10 cellular contexts compared by ENCODE assay signal in the genomic region with DNA sequence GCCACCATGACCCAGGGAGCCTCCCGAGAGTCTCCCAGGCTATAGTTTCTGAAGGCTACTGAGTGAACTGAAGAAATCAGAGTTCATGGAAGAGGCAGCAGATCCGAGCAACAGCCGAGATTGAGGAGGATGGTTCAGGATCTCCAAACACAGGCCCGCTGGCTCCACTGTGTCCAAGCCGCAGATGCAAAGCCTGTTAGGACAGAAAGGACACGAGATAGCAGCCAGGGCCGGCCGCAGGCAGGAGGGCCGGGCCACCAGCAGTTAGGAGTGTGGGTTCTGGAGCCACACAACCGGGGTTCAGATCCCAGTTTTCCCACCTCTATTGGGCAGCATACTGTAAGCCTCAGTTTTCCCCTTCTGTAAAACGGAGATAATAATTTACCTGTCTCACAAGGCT. TPM values are rescaled to one million over a fixed set of nuclear protein-coding genes. Genes with fewer than 3 reads are reported as not detected.
A peak's percentile ranks its signal among the peaks of the same experiment; 100 is the strongest.
DNase-seq lines count a peak whose midpoint lies in the region; ATAC-seq and TF ChIP-seq lines count a peak whose summit lies in the region.
"Had no signal": no experiment of that assay in that cellular context is flagged by ENCODE, and none has a peak within 500 bp of the region (broad histone marks: within the 10 kb centered on the region; RNA-seq: fewer than 3 reads in every experiment).

No MANE protein-coding gene starts in this region.

- H3K36me3 Mint-ChIP-seq in dendritic cell treated with granulocyte-macrophage colony-stimulating factor and Interleukin-4, amounts not matched to agents 40 ng/mL and 50 ng/mL, for 4 days (ENCODE audit: low read depth), result peaks cover 74% of the 10 kb centered on the region
- peaks cover 17% of the 10 kb centered on the region for H3K36me3 Mint-ChIP-seq in Caco-2 (ENCODE audit: insufficient read depth, unreplicated experiment)

- peak overlapping the region; percentile 46 for H3K27ac ChIP-seq in right cardiac atrium (ENCODE audit: low read length)
- H3K27ac ChIP-seq in osteoblast (ENCODE audit: low read depth, low read length), result peak overlapping the region; percentile 99
- H3K27ac ChIP-seq: C4-2B had no signal

- TF ChIP-seq CTCF in osteoblast (IDR thresholded peaks at IDR 0.05; ENCODE audit: extremely low read depth, low read depth, low read length) (no peak), Caco-2 (IDR thresholded peaks at IDR 0.05; ENCODE audit: insufficient read depth in 1 of 2, low read depth in 1 of 2, low read length in 1 of 2, severe bottlenecking in 1 of 2, unreplicated experiment in 1 of 2) (no peak)

- H3K36me3 ChIP-seq in osteoblast (ENCODE audit: insufficient read depth, low read length), result peaks cover 44% of the 10 kb centered on the region
- H3K36me3 ChIP-seq in Caco-2 (ENCODE audit: control insufficient read depth, insufficient read depth, low read length), result peaks cover 1% of the 10 kb centered on the region; the same call in 1 of the 2 replicates

- no peaks in the 10 kb centered on the region for H3K9me3 Mint-ChIP-seq in dendritic cell treated with granulocyte-macrophage colony-stimulating factor and Interleukin-4, amounts not matched to agents 40 ng/mL and 50 ng/mL, for 4 days
- H3K9me3 Mint-ChIP-seq in Caco-2 (ENCODE audit: unreplicated experiment), result no peaks in the 10 kb centered on the region

- WGBS in right cardiac atrium, result 60% methylated on average over 11 of the region's 11 CpGs

- H3K27me3 ChIP-seq in right cardiac atrium (ENCODE audit: control insufficient read depth, insufficient read depth) (no peaks in the 10 kb centered on the region), osteoblast (ENCODE audit: insufficient read depth, low read length) (no peaks in the 10 kb centered on the region), Caco-2 (replicated peaks; ENCODE audit: control insufficient read depth, insufficient read depth, low read length) (no peaks in the 10 kb centered on the region)

- POLR2A ChIA-PET in Caco-2 (lab: Charles Lee), result no interaction called here

- peaks cover 5% of the 10 kb centered on the region for H4K20me1 ChIP-seq in osteoblast (ENCODE audit: insufficient read depth, low read length)

- intact Hi-C loops in right cardiac atrium (cut with DNase I), result no loop called here
- intact Hi-C loops in Right ventricle myocardium inferior (cut with DNase I), result no loop called here
- intact Hi-C loops in dendritic cell treated with granulocyte-macrophage colony-stimulating factor and Interleukin-4, amounts not matched to agents 40 ng/mL and 50 ng/mL, for 4 days (cut with micrococcal nuclease), result no loop called here
- intact Hi-C loops in Caco-2 (cut with micrococcal nuclease; ENCODE audit: unreplicated experiment), result no loop called here

- H3K4me3 ChIP-seq in right cardiac atrium (ENCODE audit: low read length) (no peak overlapping the region), osteoblast (ENCODE audit: insufficient read depth, low read length) (no peak overlapping the region), Caco-2 (ENCODE audit: low read depth, low read length) (no peak overlapping the region)

- peak overlapping the region; percentile 29 for H3K4me2 ChIP-seq in osteoblast (ENCODE audit: insufficient read depth, low read length)

- peaks cover 32% of the 10 kb centered on the region for H3K4me1 ChIP-seq in right cardiac atrium (ENCODE audit: control insufficient read depth, insufficient read depth, low read length)
- H3K4me1 ChIP-seq in osteoblast (ENCODE audit: insufficient read depth, low read length), result peaks cover 76% of the 10 kb centered on the region
- H3K4me1 ChIP-seq in Caco-2, result peaks cover 12% of the 10 kb centered on the region; the same call in 1 of the 2 replicates

- no TSS peak for BruUV-seq in Caco-2 (replicated peaks; lab: Mats Ljungman, UMichigan)

- peaks cover 90% of the 10 kb centered on the region for H3K79me2 ChIP-seq in osteoblast (ENCODE audit: insufficient read depth, low read length)

- no peaks in the 10 kb centered on the region for H3K27me3 Mint-ChIP-seq in dendritic cell treated with granulocyte-macrophage colony-stimulating factor and Interleukin-4, amounts not matched to agents 40 ng/mL and 50 ng/mL, for 4 days
- H3K27me3 Mint-ChIP-seq in Caco-2 (ENCODE audit: insufficient read depth, unreplicated experiment), result no peaks in the 10 kb centered on the region

- peaks cover 97% of the 10 kb centered on the region for H3K4me1 Mint-ChIP-seq in dendritic cell treated with granulocyte-macrophage colony-stimulating factor and Interleukin-4, amounts not matched to agents 40 ng/mL and 50 ng/mL, for 4 days (ENCODE audit: low read depth)
- H3K4me1 Mint-ChIP-seq in Caco-2 (ENCODE audit: low read depth, unreplicated experiment), result peaks cover 8% of the 10 kb centered on the region

- H2AFZ ChIP-seq in osteoblast (ENCODE audit: low read length), result no peak overlapping the region

- CTCF ChIA-PET in Caco-2 (lab: Charles Lee), result no interaction called here

- peak overlapping the region; percentile 50 for H3K4me3 Mint-ChIP-seq in dendritic cell treated with granulocyte-macrophage colony-stimulating factor and Interleukin-4, amounts not matched to agents 40 ng/mL and 50 ng/mL, for 4 days
- no peak overlapping the region for H3K4me3 Mint-ChIP-seq in Caco-2 (ENCODE audit: unreplicated experiment)

- DNase-seq in right cardiac atrium (no peak), Right ventricle myocardium inferior (ENCODE audit: missing footprints) (no peak), osteoblast (ENCODE audit: insufficient read length, low spot score, missing footprints) (no peak), midbrain (lab: John Stamatoyannopoulos, UW) (no peak), HuH-7.5 (ENCODE audit: low spot score) (no peak), Caco-2 (no peak)
- DNase-seq: NCI-H774 had no signal

- peak overlapping the region; percentile 90 for H3K27ac Mint-ChIP-seq in dendritic cell treated with granulocyte-macrophage colony-stimulating factor and Interleukin-4, amounts not matched to agents 40 ng/mL and 50 ng/mL, for 4 days
- H3K27ac Mint-ChIP-seq in Caco-2 (ENCODE audit: unreplicated experiment), result no peak overlapping the region

- H3K9me3 ChIP-seq in right cardiac atrium (ENCODE audit: control insufficient read depth, low read length), result no peaks in the 10 kb centered on the region
- no peaks in the 10 kb centered on the region for H3K9me3 ChIP-seq in osteoblast (ENCODE audit: low read depth, low read length)
- H3K9me3 ChIP-seq in Caco-2, result no peaks in the 10 kb centered on the region

- no peak for ATAC-seq in right cardiac atrium
- no peak for ATAC-seq in Right ventricle myocardium inferior
- no peak for ATAC-seq in GM21515 (IDR thresholded peaks at IDR 0.05; ENCODE audit: unreplicated experiment)

RNA-seq across cellular contexts. Expression of a gene that starts 27.7 kb away (rescaled TPM):
- total RNA-seq in right cardiac atrium, result 10 to 100 TPM; 12.0 to 19.2 (median 15.6) TPM
- polyA plus RNA-seq in right cardiac atrium, result 4.7 TPM
- total RNA-seq in Right ventricle myocardium inferior, result 10.5 TPM
- total RNA-seq in osteoblast, result 128 and 130 TPM in 2 replicates
- total RNA-seq in Caco-2 (2022), result 56.6 and 66.6 TPM in 2 replicates
